26 cellular contexts compared by ENCODE assay signal in genomic region chr6:61947311-61947970, GRCh38.
DNase-seq lines count a peak whose midpoint lies in the region; ATAC-seq, FAIRE-seq and TF ChIP-seq lines count a peak whose summit lies in the region.
"Had no signal": no experiment of that assay in that cellular context is flagged by ENCODE, and none has a peak within 500 bp of the region (broad histone marks: within the 10 kb centered on the region; RNA-seq: fewer than 3 reads in every experiment).

No MANE protein-coding gene starts in this region.

- H2BK5ac ChIP-seq in H9 (ENCODE audit: insufficient read length, low read length): no peak overlapping the region

- H3K23me2 ChIP-seq in H9 (ENCODE audit: insufficient read length, low read depth, low read length, poor library complexity, severe bottlenecking): no peaks in the 10 kb centered on the region

- H3K79me1 ChIP-seq in H9 (ENCODE audit: insufficient read depth, low read depth, low read length, poor library complexity, severe bottlenecking): no peaks in the 10 kb centered on the region

- H3K36me3 ChIP-seq in bronchial epithelial cell (ENCODE audit: control insufficient read depth, insufficient read depth, low read length): no peaks in the 10 kb centered on the region
- H3K36me3 ChIP-seq: BE2C, BLaER1 had no signal

- DNase-seq in H9 (no peak), bronchial epithelial cell (ENCODE audit: low read depth) (peak; percentile 1), NCI-H2196 (lab: John Stamatoyannopoulos, UW; ENCODE audit: unreplicated experiment) (no peak), right cardiac atrium (no peak)
- DNase-seq in stimulated activated naive B cell treated with anti-CD40 and anti-IgM and Interleukin-4, amounts not matched to agents 10 μg/mL and 1 μg/mL and 100 μg/mL, for 72 hours: no peak
- DNase-seq in activated CD4-positive, alpha-beta T cell treated with anti-CD3 and anti-CD28 coated beads, Interleukin-2, amount 50 U/mL, for 1 hour: no peak
- DNase-seq: BE2C; C1 segment of cervical spinal cord; CD4-positive, alpha-beta memory T cell; CD4-positive, CD25-positive, alpha-beta regulatory T cell; CD8-positive, alpha-beta memory T cell; COR-L47; DMS 273 treated with DMSO at 0.1 percent for 48 hours; DMS153; DMS53; DMS79; DND-41; EL; GDM1 had no signal

- peak overlapping the region; percentile 36 for H2BK120ac ChIP-seq in H9 (ENCODE audit: low read depth, low read length, poor library complexity, severe bottlenecking)

- H3K4me1 Mint-ChIP-seq in H9: peaks cover 9 to 10% of the 10 kb centered on the region in 2 experiments; a peak in 3 of 4 replicates
- peaks cover 5 to 11% of the 10 kb centered on the region in 2 donors for H3K4me1 Mint-ChIP-seq in stimulated activated naive B cell treated with anti-CD40 and anti-IgM and Interleukin-4, amounts not matched to agents 10 μg/mL and 1 μg/mL and 100 μg/mL, for 72 hours
- H3K4me1 Mint-ChIP-seq: CD14-positive monocyte; CD4-positive, alpha-beta memory T cell; CD4-positive, CD25-positive, alpha-beta regulatory T cell; CD8-positive, alpha-beta memory T cell had no signal

- no peak overlapping the region for H2AFZ ChIP-seq in H9 (ENCODE audit: low read length)

- H3T11ph ChIP-seq in H9 (ENCODE audit: low read length): no peak overlapping the region

- FAIRE-seq in bronchial epithelial cell (lab: Jason Lieb, UNC): no peak
- FAIRE-seq: A549, GM12878, GM12892, GM18507 had no signal

- no peaks in the 10 kb centered on the region for H3K27me3 ChIP-seq in H9 (ENCODE audit: insufficient read depth, low read length)
- H3K27me3 ChIP-seq in bronchial epithelial cell (ENCODE audit: control insufficient read depth, insufficient read depth, low read length): no peaks in the 10 kb centered on the region
- H3K27me3 ChIP-seq in right cardiac atrium (ENCODE audit: control insufficient read depth, insufficient read depth): no peaks in the 10 kb centered on the region
- H3K27me3 ChIP-seq: BE2C, BLaER1 had no signal

- H3K27ac ChIP-seq in H9 (ENCODE audit: insufficient read length, low read depth, low read length): no peak overlapping the region
- H3K27ac ChIP-seq in right cardiac atrium (ENCODE audit: low read length): no peak overlapping the region
- H3K27ac ChIP-seq: 22Rv1, A549, BLaER1 had no signal

- no peak overlapping the region for H4K5ac ChIP-seq in H9 (ENCODE audit: insufficient read length, low read depth, low read length)

- H3K18ac ChIP-seq in H9 (ENCODE audit: insufficient read length, low read depth, low read length): no peak overlapping the region

- intact Hi-C loops in right cardiac atrium (cut with DNase I): no loop called here

- no peak overlapping the region for H3K4me2 ChIP-seq in H9 (ENCODE audit: insufficient read depth, insufficient read length, low read length)
- H3K4me2 ChIP-seq: A549, BLaER1 had no signal

- H3K4me3 ChIP-seq in bronchial epithelial cell (ENCODE audit: low read depth, low read length): no peak overlapping the region
- no peak overlapping the region for H3K4me3 ChIP-seq in right cardiac atrium (ENCODE audit: low read length)
- H3K4me3 ChIP-seq: A549, BLaER1, GM12878 had no signal

- no peak overlapping the region for H3K4ac ChIP-seq in H9 (ENCODE audit: low read depth, low read length)

- H3K79me2 ChIP-seq in H9 (ENCODE audit: insufficient read depth, low read length): no peaks in the 10 kb centered on the region

- H3K23ac ChIP-seq in H9 (ENCODE audit: insufficient read length, low read depth, low read length): no peak overlapping the region

- H3K9me3 Mint-ChIP-seq in H9: no peaks in the 10 kb centered on the region; a peak in 1 of 5 replicates
- H3K9me3 Mint-ChIP-seq in stimulated activated naive B cell treated with anti-CD40 and anti-IgM and Interleukin-4, amounts not matched to agents 10 μg/mL and 1 μg/mL and 100 μg/mL, for 72 hours: peaks cover 6 to 10% of the 10 kb centered on the region in 2 donors

- H2BK15ac ChIP-seq in H9 (ENCODE audit: low read depth, low read length): no peak overlapping the region

- H4K8ac ChIP-seq in H9 (replicated peaks; ENCODE audit: insufficient read length, low read depth, low read length): no peak overlapping the region

- H3K27me3 Mint-ChIP-seq in H9 (ENCODE audit: low read depth): no peaks in the 10 kb centered on the region
- no peaks in the 10 kb centered on the region for H3K27me3 Mint-ChIP-seq in stimulated activated naive B cell treated with anti-CD40 and anti-IgM and Interleukin-4, amounts not matched to agents 10 μg/mL and 1 μg/mL and 100 μg/mL, for 72 hours
- H3K27me3 Mint-ChIP-seq: CD4-positive, alpha-beta memory T cell; CD4-positive, CD25-positive, alpha-beta regulatory T cell; CD8-positive, alpha-beta memory T cell had no signal

- H2BK12ac ChIP-seq in H9 (ENCODE audit: insufficient read length, low read depth, low read length): no peak overlapping the region

- ATAC-seq in stimulated activated naive B cell treated with anti-CD40 and anti-IgM and Interleukin-4, amounts not matched to agents 10 μg/mL and 1 μg/mL and 100 μg/mL, for 72 hours (replicated peaks): peak; percentile 83 to 87
- ATAC-seq in right cardiac atrium: no peak
- ATAC-seq: A549, GM12878 had no signal

- H3K9me3 ChIP-seq in H9 (ENCODE audit: control insufficient read depth, low read depth, low read length): no peaks in the 10 kb centered on the region
- H3K9me3 ChIP-seq in right cardiac atrium (ENCODE audit: control insufficient read depth, low read length): no peaks in the 10 kb centered on the region
- H3K9me3 ChIP-seq: A549, BE2C, BLaER1 had no signal

- H3K56ac ChIP-seq in H9 (ENCODE audit: insufficient read length, low read depth, low read length): no peak overlapping the region

- no peak overlapping the region for H4K91ac ChIP-seq in H9 (ENCODE audit: insufficient read length, low read depth, low read length)

- H3K4me3 Mint-ChIP-seq in H9: no peak overlapping the region
- H3K4me3 Mint-ChIP-seq in stimulated activated naive B cell treated with anti-CD40 and anti-IgM and Interleukin-4, amounts not matched to agents 10 μg/mL and 1 μg/mL and 100 μg/mL, for 72 hours: no peak overlapping the region
- H3K4me3 Mint-ChIP-seq: CD14-positive monocyte; CD4-positive, alpha-beta memory T cell; CD4-positive, CD25-positive, alpha-beta regulatory T cell; CD8-positive, alpha-beta memory T cell had no signal

- H2AK5ac ChIP-seq in H9 (ENCODE audit: insufficient read length, low read length): no peak overlapping the region

- no peak overlapping the region for H3K27ac Mint-ChIP-seq in H9
- no peak overlapping the region for H3K27ac Mint-ChIP-seq in stimulated activated naive B cell treated with anti-CD40 and anti-IgM and Interleukin-4, amounts not matched to agents 10 μg/mL and 1 μg/mL and 100 μg/mL, for 72 hours
- H3K27ac Mint-ChIP-seq: CD14-positive monocyte; CD4-positive, CD25-positive, alpha-beta regulatory T cell; CD8-positive, alpha-beta memory T cell had no signal

- H3K4me1 ChIP-seq in H9 (ENCODE audit: insufficient read depth, low read length) (no peaks in the 10 kb centered on the region), right cardiac atrium (ENCODE audit: control insufficient read depth, insufficient read depth, low read length) (no peaks in the 10 kb centered on the region)
- H3K4me1 ChIP-seq: A549, BE2C, BLaER1 had no signal

- no peak for TF ChIP-seq CTCF in H9 (conservative IDR thresholded peaks at IDR 0.05)
- TF ChIP-seq CTCF in bronchial epithelial cell (IDR thresholded peaks at IDR 0.05; ENCODE audit: insufficient read depth, low read length, severe bottlenecking): no peak

- H3K36me3 Mint-ChIP-seq in H9 (ENCODE audit: insufficient read depth in 1 of 3, low read depth in 3 of 3): no peaks in the 10 kb centered on the region
- peaks cover 9 to 27% of the 10 kb centered on the region in 2 donors for H3K36me3 Mint-ChIP-seq in stimulated activated naive B cell treated with anti-CD40 and anti-IgM and Interleukin-4, amounts not matched to agents 10 μg/mL and 1 μg/mL and 100 μg/mL, for 72 hours
- H3K36me3 Mint-ChIP-seq: CD14-positive monocyte; CD4-positive, alpha-beta memory T cell; CD4-positive, CD25-positive, alpha-beta regulatory T cell; CD8-positive, alpha-beta memory T cell had no signal

- H4K20me1 ChIP-seq in H9 (ENCODE audit: control insufficient read depth, insufficient read depth, insufficient read length): no peaks in the 10 kb centered on the region
- H4K20me1 ChIP-seq: BLaER1 had no signal

- H2BK20ac ChIP-seq in H9 (ENCODE audit: low read depth, low read length, poor library complexity, severe bottlenecking): no peak overlapping the region

- no peak overlapping the region for H3K14ac ChIP-seq in H9 (ENCODE audit: insufficient read depth, low read length)

- no peak overlapping the region for H3K9ac ChIP-seq in H9 (ENCODE audit: extremely low read depth, insufficient read length, low read length)
- H3K9ac ChIP-seq: BLaER1 had no signal

Comparison
In these comparisons a context has a peak if more than half of its experiments do, and no peak if none do; other contexts are left out.
1. ATAC-seq: peak in stimulated activated naive B cell treated with anti-CD40 and anti-IgM and Interleukin-4, amounts not matched to agents 10 μg/mL and 1 μg/mL and 100 μg/mL, for 72 hours (2 of 2); none in right cardiac atrium (0 of 2).